Comparison of ENCODE assay signal across 38 cellular contexts in the genomic region with DNA sequence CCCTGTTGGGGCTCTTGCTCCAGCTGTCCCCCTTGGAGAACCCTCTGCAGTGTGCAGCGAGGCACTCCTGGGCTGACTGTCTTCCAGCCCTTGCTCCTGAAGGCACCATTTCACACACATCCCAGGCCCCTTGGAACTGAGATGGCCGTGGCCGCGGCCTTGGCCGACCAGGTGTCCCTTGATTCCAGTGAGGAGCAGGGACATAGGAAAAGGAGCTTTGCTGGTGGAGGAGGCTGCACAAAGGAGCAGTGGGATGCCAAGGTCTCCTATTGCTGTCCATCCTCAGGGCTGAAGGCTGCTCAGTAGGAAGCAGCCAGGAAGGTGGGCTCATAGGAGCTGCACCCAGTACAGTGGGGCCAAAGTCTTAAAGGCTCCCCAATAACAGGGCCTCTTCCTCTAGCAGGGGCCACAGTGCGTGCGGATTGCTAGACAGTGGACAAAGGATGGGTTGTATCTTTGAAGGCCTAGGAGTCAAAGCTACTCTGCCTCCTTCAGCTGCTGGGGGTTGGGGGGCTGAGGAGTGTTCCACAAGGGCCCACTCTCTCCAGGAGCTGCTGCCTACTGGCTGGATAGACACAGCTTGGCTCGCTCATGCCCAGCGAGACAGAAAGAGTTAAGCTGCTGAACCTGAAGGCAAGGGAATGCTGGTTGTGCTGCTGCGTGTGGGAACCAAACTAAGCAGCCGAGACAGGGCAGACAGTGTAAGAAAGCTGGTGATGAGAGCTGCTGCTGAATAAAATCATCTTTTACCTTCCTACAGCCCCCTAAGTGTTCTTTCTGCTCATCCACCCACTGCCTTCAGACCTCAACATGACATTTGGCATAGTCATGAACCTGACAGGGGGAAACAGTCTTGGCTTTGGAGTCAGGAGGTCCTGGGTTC.
"Had no signal": no experiment of that assay in that cellular context is flagged by ENCODE, and none has a peak within 500 bp of the region (broad histone marks: within the 10 kb centered on the region; RNA-seq: fewer than 3 reads in every experiment).

No MANE protein-coding gene starts in this region.

- H3K27ac Mint-ChIP-seq: activated naive CD4-positive, alpha-beta T cell treated with anti-CD3 and anti-CD28 coated beads for 36 hours; activated naive CD4-positive, alpha-beta T cell treated with anti-CD3 and anti-CD28 coated beads, Interleukin-2, amount 10 ng/mL, durations not matched to agents 7 days and 5 days; activated naive CD4-positive, alpha-beta T cell treated with anti-CD3 and anti-CD28 coated beads, Interleukin-2, amount 50 U/mL, for 24 hours; activated naive CD4-positive, alpha-beta T cell treated with anti-CD3 and anti-CD28 coated beads, Interleukin-2, amount 50 U/mL, for 72 hours; activated naive CD8-positive, alpha-beta T cell; activated naive CD8-positive, alpha-beta T cell treated with anti-CD3 and anti-CD28 coated beads for 36 hours; activated naive CD8-positive, alpha-beta T cell treated with anti-CD3 and anti-CD28 coated beads, Interleukin-2, amount 10 ng/mL, durations not matched to agents 7 days and 5 days; activated naive CD8-positive, alpha-beta T cell treated with anti-CD3 and anti-CD28 coated beads, Interleukin-2, amount 50 U/mL, for 24 hours; activated T-cell treated with anti-CD3 and anti-CD28 coated beads, Interleukin-2, amount 50 U/mL, for 24 hours; activated T-cell treated with anti-CD3 and anti-CD28 coated beads, Interleukin-2, amount 50 U/mL, for 72 hours; activated T-helper 1 cell treated with anti-CD3 and anti-CD28 coated beads, Interleukin-12 subunit alpha, Interleukin-12 subunit beta, Interleukin-2, Interleukin-4 antibody, amounts not matched to agents 30 ng/mL and 10 ng/mL and 1 ng/mL, durations not matched to agents 14 hours and 24 hours and 36 hours; activated T-helper 17 cell treated with anti-CD3 and anti-CD28 coated beads, Interleukin-2, amount 50 U/mL, for 72 hours; activated T-helper 2 cell treated with anti-CD3 and anti-CD28 coated beads, Interferon-gamma antibody, Interleukin-2, Interleukin-4, amounts not matched to agents 10 μg/mL and 5 μg/mL and 100 μg/mL, durations not matched to agents 14 hours and 24 hours and 36 hours; brain had no signal

- H3K4me3 Mint-ChIP-seq: activated naive CD4-positive, alpha-beta T cell treated with anti-CD3 and anti-CD28 coated beads for 36 hours; activated naive CD4-positive, alpha-beta T cell treated with anti-CD3 and anti-CD28 coated beads, Interleukin-2, amount 10 ng/mL, durations not matched to agents 7 days and 5 days; activated naive CD4-positive, alpha-beta T cell treated with anti-CD3 and anti-CD28 coated beads, Interleukin-2, amount 50 U/mL, for 24 hours; activated naive CD8-positive, alpha-beta T cell; activated naive CD8-positive, alpha-beta T cell treated with anti-CD3 and anti-CD28 coated beads for 36 hours; activated naive CD8-positive, alpha-beta T cell treated with anti-CD3 and anti-CD28 coated beads, Interleukin-2, amount 10 ng/mL, durations not matched to agents 7 days and 5 days; activated naive CD8-positive, alpha-beta T cell treated with anti-CD3 and anti-CD28 coated beads, Interleukin-2, amount 50 U/mL, for 24 hours; activated T-cell treated with anti-CD3 and anti-CD28 coated beads, Interleukin-2, amount 50 U/mL, for 24 hours; activated T-cell treated with anti-CD3 and anti-CD28 coated beads, Interleukin-2, amount 50 U/mL, for 4 hours; activated T-cell treated with anti-CD3 and anti-CD28 coated beads, Interleukin-2, amount 50 U/mL, for 72 hours; activated T-helper 1 cell treated with anti-CD3 and anti-CD28 coated beads, Interleukin-12 subunit alpha, Interleukin-12 subunit beta, Interleukin-2, Interleukin-4 antibody, amounts not matched to agents 30 ng/mL and 10 ng/mL and 1 ng/mL, durations not matched to agents 14 hours and 24 hours and 36 hours; activated T-helper 17 cell treated with anti-CD3 and anti-CD28 coated beads, Interleukin-2, amount 50 U/mL, for 72 hours; brain; central memory CD8-positive, alpha-beta T cell had no signal

- DNase-seq: activated effector memory CD4-positive, alpha-beta T cell treated with anti-CD3 and anti-CD28 coated beads, Interleukin-2, amount 50 U/mL, for 16 hours; activated effector memory CD4-positive, alpha-beta T cell treated with Interleukin-2 at 50 U/mL for 16 hours; activated gamma-delta T cell; activated gamma-delta T cell treated with Interleukin-2 at 50 U/mL for 16 hours; activated naive CD4-positive, alpha-beta T cell; activated naive CD4-positive, alpha-beta T cell treated with anti-CD3 and anti-CD28 coated beads for 36 hours; activated naive CD4-positive, alpha-beta T cell treated with anti-CD3 and anti-CD28 coated beads, Interleukin-2, amount 10 ng/mL, durations not matched to agents 7 days and 5 days; activated naive CD4-positive, alpha-beta T cell treated with Interleukin-2 at 50 U/mL for 16 hours; activated naive CD8-positive, alpha-beta T cell treated with anti-CD3 and anti-CD28 coated beads for 36 hours; activated naive CD8-positive, alpha-beta T cell treated with anti-CD3 and anti-CD28 coated beads, Interleukin-2, amount 10 ng/mL, durations not matched to agents 7 days and 5 days; activated naive CD8-positive, alpha-beta T cell treated with anti-CD3 and anti-CD28 coated beads, Interleukin-2, amount 50 U/mL, for 24 hours; activated T-cell treated with anti-CD3 and anti-CD28 coated beads for 4 hours; activated T-cell treated with anti-CD3 and anti-CD28 coated beads, Interleukin-2, amount 50 U/mL, for 1 hour; activated T-cell treated with anti-CD3 and anti-CD28 coated beads, Interleukin-2, amount 50 U/mL, for 24 hours; activated T-cell treated with anti-CD3 and anti-CD28 coated beads, Interleukin-2, amount 50 U/mL, for 4 hours; activated T-cell treated with anti-CD3 and anti-CD28 coated beads, Interleukin-2, amount 50 U/mL, for 48 hours; activated T-cell treated with anti-CD3 and anti-CD28 coated beads, Interleukin-2, amount 50 U/mL, for 72 hours; adrenal gland; amniotic stem cell; amygdala; anterior cingulate cortex; aorta; body of pancreas; brain microvascular endothelial cell; caudate nucleus; central memory CD4-positive, alpha-beta T cell; cerebellar nuclear complex had no signal

- H3K4me3 ChIP-seq: adrenal gland, ascending aorta, body of pancreas, breast epithelium, cardiac muscle cell had no signal

- H3K27ac ChIP-seq: adrenal gland, ascending aorta, body of pancreas, brain microvascular endothelial cell, breast epithelium, cardiac muscle cell had no signal

- H3K36me3 ChIP-seq: adrenal gland, ascending aorta, brain microvascular endothelial cell, breast epithelium, cardiac muscle cell had no signal

- H3K27me3 ChIP-seq: adrenal gland, ascending aorta, body of pancreas, brain microvascular endothelial cell, breast epithelium, cardiac muscle cell had no signal

- H3K36me3 Mint-ChIP-seq: activated naive CD4-positive, alpha-beta T cell treated with anti-CD3 and anti-CD28 coated beads, Interleukin-2, amount 10 ng/mL, durations not matched to agents 7 days and 5 days; activated naive CD4-positive, alpha-beta T cell treated with anti-CD3 and anti-CD28 coated beads, Interleukin-2, amount 50 U/mL, for 24 hours; activated naive CD8-positive, alpha-beta T cell; activated naive CD8-positive, alpha-beta T cell treated with anti-CD3 and anti-CD28 coated beads, Interleukin-2, amount 10 ng/mL, durations not matched to agents 7 days and 5 days; brain had no signal

- H3K9me3 ChIP-seq: adrenal gland had no signal

- H3K4me1 ChIP-seq: adrenal gland, ascending aorta, body of pancreas, breast epithelium had no signal

- H3K27me3 Mint-ChIP-seq: activated naive CD4-positive, alpha-beta T cell treated with anti-CD3 and anti-CD28 coated beads, Interleukin-2, amount 10 ng/mL, durations not matched to agents 7 days and 5 days; activated naive CD4-positive, alpha-beta T cell treated with anti-CD3 and anti-CD28 coated beads, Interleukin-2, amount 50 U/mL, for 24 hours; activated naive CD8-positive, alpha-beta T cell; activated naive CD8-positive, alpha-beta T cell treated with anti-CD3 and anti-CD28 coated beads for 36 hours; activated naive CD8-positive, alpha-beta T cell treated with anti-CD3 and anti-CD28 coated beads, Interleukin-2, amount 10 ng/mL, durations not matched to agents 7 days and 5 days; activated naive CD8-positive, alpha-beta T cell treated with anti-CD3 and anti-CD28 coated beads, Interleukin-2, amount 50 U/mL, for 24 hours; activated T-cell treated with anti-CD3 and anti-CD28 coated beads, Interleukin-2, amount 50 U/mL, for 24 hours; activated T-helper 17 cell treated with anti-CD3 and anti-CD28 coated beads, Interleukin-2, amount 50 U/mL, for 72 hours; central memory CD8-positive, alpha-beta T cell had no signal

- H3K4me1 Mint-ChIP-seq: activated naive CD4-positive, alpha-beta T cell treated with anti-CD3 and anti-CD28 coated beads, Interleukin-2, amount 10 ng/mL, durations not matched to agents 7 days and 5 days; activated naive CD4-positive, alpha-beta T cell treated with anti-CD3 and anti-CD28 coated beads, Interleukin-2, amount 50 U/mL, for 24 hours; activated naive CD8-positive, alpha-beta T cell treated with anti-CD3 and anti-CD28 coated beads for 36 hours; activated naive CD8-positive, alpha-beta T cell treated with anti-CD3 and anti-CD28 coated beads, Interleukin-2, amount 10 ng/mL, durations not matched to agents 7 days and 5 days; activated naive CD8-positive, alpha-beta T cell treated with anti-CD3 and anti-CD28 coated beads, Interleukin-2, amount 50 U/mL, for 24 hours; activated T-helper 17 cell treated with anti-CD3 and anti-CD28 coated beads, Interleukin-2, amount 50 U/mL, for 72 hours; brain; central memory CD8-positive, alpha-beta T cell had no signal
